12 cellular contexts compared by ENCODE assay signal in the genomic region with DNA sequence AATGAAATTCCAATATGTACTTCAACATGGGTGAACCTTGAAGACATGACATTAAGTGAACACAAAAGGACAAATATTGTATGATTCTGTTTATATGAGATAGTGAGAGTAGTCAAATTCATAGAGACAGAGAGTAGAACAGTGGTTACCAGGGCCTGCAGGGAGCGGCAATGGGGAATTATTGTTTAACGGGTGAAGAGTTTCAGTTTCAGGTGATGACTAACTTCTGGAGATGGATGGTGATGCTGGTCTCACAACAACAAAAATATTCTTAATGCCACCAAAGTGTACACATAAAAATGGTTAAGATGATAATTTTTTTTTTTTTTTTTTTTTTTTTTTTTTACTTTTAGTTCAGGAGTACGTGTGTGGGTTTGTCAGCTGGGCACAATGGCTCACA.
DNase-seq lines count a peak whose midpoint lies in the region; ATAC-seq and TF ChIP-seq lines count a peak whose summit lies in the region.
"Had no signal": no experiment of that assay in that cellular context is flagged by ENCODE, and none has a peak within 500 bp of the region (broad histone marks: within the 10 kb centered on the region; RNA-seq: fewer than 3 reads in every experiment).

No MANE protein-coding gene starts in this region.

- POLR2A ChIA-PET in A673 (lab: Charles Lee; ENCODE audit: low non-redundant PET) = no interaction called here

- no peaks in the 10 kb centered on the region for H3K36me3 ChIP-seq in A673 (ENCODE audit: insufficient read depth, low read length, poor library complexity, severe bottlenecking)

- TF ChIP-seq CTCF in A673 (conservative IDR thresholded peaks at IDR 0.05; ENCODE audit: low read depth, low read length) = no peak

- H3K4me3 Mint-ChIP-seq in activated naive CD8-positive, alpha-beta T cell treated with anti-CD3 and anti-CD28 coated beads, Interleukin-2, amount 50 U/mL, for 24 hours = no peak overlapping the region

- BruUV-seq in A673 (replicated peaks; lab: Mats Ljungman, UMichigan) = no TSS peak

- no peaks in the 10 kb centered on the region for H3K4me1 ChIP-seq in A673 (ENCODE audit: insufficient read depth, low read length, poor library complexity, severe bottlenecking)
- H3K4me1 ChIP-seq: A549 had no signal

- H3K36me3 Mint-ChIP-seq in activated naive CD8-positive, alpha-beta T cell treated with anti-CD3 and anti-CD28 coated beads, Interleukin-2, amount 50 U/mL, for 24 hours (ENCODE audit: low read depth) = peaks cover 2% of the 10 kb centered on the region

- peak; percentile 98 for ATAC-seq in GM21526 (IDR thresholded peaks at IDR 0.05; ENCODE audit: low FRiP score, unreplicated experiment)
- ATAC-seq in HG03139 (IDR thresholded peaks at IDR 0.05; ENCODE audit: unreplicated experiment) = peak; percentile 91
- ATAC-seq in activated naive CD8-positive, alpha-beta T cell treated with anti-CD3 and anti-CD28 coated beads, Interleukin-2, amount 50 U/mL, for 24 hours = peak; percentile 57
- ATAC-seq: A549 had no signal

- DNase-seq in activated CD4-positive, alpha-beta T cell treated with anti-CD3 and anti-CD28 coated beads for 48 hours = peak; percentile 26
- DNase-seq in activated CD4-positive, alpha-beta T cell treated with anti-CD3 and anti-CD28 coated beads for 1 hour = no peak
- no peak for DNase-seq in activated naive CD8-positive, alpha-beta T cell treated with anti-CD3 and anti-CD28 coated beads, Interleukin-2, amount 50 U/mL, for 24 hours
- no peak for DNase-seq in dermis blood vessel endothelial cell
- DNase-seq in A673 (ENCODE audit: low spot score) = no peak
- no peak for DNase-seq in NCI-H345 (lab: John Stamatoyannopoulos, UW)
- DNase-seq: IMR-90, NCI-H82, posterior cingulate gyrus had no signal

- intact Hi-C loops in A673 (cut with micrococcal nuclease; ENCODE audit: unreplicated experiment) = no loop called here

- H3K27me3 ChIP-seq in A673 (replicated peaks; ENCODE audit: insufficient read depth, low read depth, low read length, poor library complexity) = no peaks in the 10 kb centered on the region

- peaks cover 7% of the 10 kb centered on the region for H3K4me1 Mint-ChIP-seq in activated naive CD8-positive, alpha-beta T cell treated with anti-CD3 and anti-CD28 coated beads, Interleukin-2, amount 50 U/mL, for 24 hours

- H3K4me3 ChIP-seq in A673 (ENCODE audit: low read depth, low read length, poor library complexity, severe bottlenecking) = no peak overlapping the region
- H3K4me3 ChIP-seq: A549 had no signal

- H3K27ac ChIP-seq in A673 (ENCODE audit: low read depth, low read length, poor library complexity, severe bottlenecking) = no peak overlapping the region
- H3K27ac ChIP-seq: A549 had no signal

- CTCF ChIA-PET in A673 (lab: Charles Lee) = no interaction called here

- H3K27me3 Mint-ChIP-seq in activated naive CD8-positive, alpha-beta T cell treated with anti-CD3 and anti-CD28 coated beads, Interleukin-2, amount 50 U/mL, for 24 hours = peaks cover 2% of the 10 kb centered on the region

- peak overlapping the region; percentile 50 for H3K27ac Mint-ChIP-seq in activated naive CD8-positive, alpha-beta T cell treated with anti-CD3 and anti-CD28 coated beads, Interleukin-2, amount 50 U/mL, for 24 hours

- H3K9me3 Mint-ChIP-seq in activated naive CD8-positive, alpha-beta T cell treated with anti-CD3 and anti-CD28 coated beads, Interleukin-2, amount 50 U/mL, for 24 hours = peaks cover 21% of the 10 kb centered on the region

- peaks cover 51% of the 10 kb centered on the region for H3K9me3 ChIP-seq in A673 (ENCODE audit: low read depth, low read length, poor library complexity, severe bottlenecking)
- H3K9me3 ChIP-seq: A549 had no signal
